12 cellular contexts compared by ENCODE assay signal in the genomic region with DNA sequence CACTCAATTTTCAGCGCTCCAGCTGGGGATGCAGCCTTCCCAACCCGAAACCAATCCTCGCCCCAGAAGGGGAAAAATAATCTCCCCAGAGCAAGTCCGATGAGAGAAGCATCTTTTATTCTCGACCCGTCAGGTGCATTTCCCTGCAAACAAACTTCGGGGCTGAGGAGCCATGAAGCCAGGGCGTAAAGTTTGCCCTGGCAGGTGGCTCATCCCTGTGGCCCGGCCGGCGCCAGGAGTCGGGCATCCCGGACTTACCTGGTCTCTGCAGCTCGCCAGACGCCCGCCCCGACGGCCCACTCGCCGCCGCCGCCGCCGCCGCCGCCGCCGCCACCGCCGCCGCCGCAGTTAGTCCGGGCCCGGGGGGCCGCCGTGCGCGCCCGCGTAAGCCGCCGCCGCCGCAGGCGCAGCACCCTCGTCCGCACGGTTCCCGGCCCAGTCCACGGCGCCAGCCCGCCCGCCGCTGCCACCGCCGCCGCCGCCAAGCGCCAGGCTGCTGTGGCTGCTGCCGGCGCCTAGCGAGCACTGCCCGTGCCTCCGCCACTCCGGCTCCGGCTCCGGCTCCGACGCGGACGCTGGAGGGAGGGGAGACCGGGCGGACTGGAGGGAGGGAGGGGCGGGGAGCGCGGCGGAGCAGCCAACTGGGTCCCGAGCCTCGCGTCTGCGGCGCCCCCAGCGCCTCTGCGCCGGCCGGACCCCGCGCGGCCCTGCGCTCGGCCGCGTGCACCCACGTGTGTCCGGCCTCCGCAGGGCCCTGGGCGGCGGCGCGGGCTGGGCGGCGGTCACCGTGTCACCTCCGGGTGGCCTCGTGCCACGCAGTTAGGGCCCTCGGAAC. TPM values are rescaled to one million over a fixed set of nuclear protein-coding genes. Genes with fewer than 3 reads are reported as not detected.
DNase-seq lines count a peak whose midpoint lies in the region; ATAC-seq, FAIRE-seq and TF ChIP-seq lines count a peak whose summit lies in the region.
"Had no signal": no experiment of that assay in that cellular context is flagged by ENCODE, and none has a peak within 500 bp of the region (broad histone marks: within the 10 kb centered on the region; RNA-seq: fewer than 3 reads in every experiment).

A gene (minus strand): TSS at position 527 of the 835 bp plus-strand sequence. CDS start 93,547 bp downstream, outside the sequence.

- no peak within 1 kb of the TSS for H3K14ac ChIP-seq in H1 (ENCODE audit: insufficient read length)

- H2AK5ac ChIP-seq in H1 (ENCODE audit: low read depth, low read length), result no peak within 1 kb of the TSS

- H3K4ac ChIP-seq in H1 (replicated peaks; ENCODE audit: insufficient read length, low read depth, low read length), result no peak within 1 kb of the TSS

- no peak within 1 kb of the TSS for H2BK12ac ChIP-seq in H1 (ENCODE audit: low read depth, low read length)

- H3K9me3 ChIP-seq in H1 (ENCODE audit: insufficient read depth in 2 of 2, low read depth in 1 of 2, low read length in 1 of 2), result no peaks in the 10 kb centered on the region
- H3K9me3 ChIP-seq in lung (ENCODE audit: control insufficient read depth in 2 of 2, insufficient read depth in 1 of 2, low read length in 1 of 2), result no peaks in the 10 kb centered on the region
- no peaks in the 10 kb centered on the region for H3K9me3 ChIP-seq in tibial artery
- H3K9me3 ChIP-seq: adrenal gland had no signal

- no peaks in the 10 kb centered on the region for H3K36me3 ChIP-seq in H1 (ENCODE audit: control insufficient read depth in 2 of 4, insufficient read depth in 4 of 4, low read length in 3 of 4)
- H3K36me3 ChIP-seq in lung (ENCODE audit: control insufficient read depth in 2 of 2, insufficient read depth in 2 of 2, low read length in 2 of 2), result no peaks in the 10 kb centered on the region
- no peaks in the 10 kb centered on the region for H3K36me3 ChIP-seq in tibial artery
- H3K36me3 ChIP-seq: adrenal gland, BLaER1 had no signal

- H2AFZ ChIP-seq in H1 (ENCODE audit: low read length), result peak within 1 kb of the TSS; percentile 83

- H4K91ac ChIP-seq in H1 (replicated peaks; ENCODE audit: insufficient read length, low read length), result no peak within 1 kb of the TSS

- H2BK120ac ChIP-seq in H1 (replicated peaks; ENCODE audit: low read depth, low read length), result no peak within 1 kb of the TSS

- CTCF ChIA-PET in H1 (lab: Charles Lee; ENCODE audit: partially characterized antibody), result interaction anchor here (1.0 to 1.1 kb wide), 2 partner anchors 13 to 117 kb away, joined by 3 to 4 read pairs; no protein-coding TSS in a partner anchor
- CTCF ChIA-PET in activated naive CD4-positive, alpha-beta T cell treated with anti-CD3 and anti-CD28 coated beads, Interleukin-2, amount 10 ng/mL, durations not matched to agents 7 days and 5 days (lab: Charles Lee), result no interaction called here

- no peak for TF ChIP-seq CTCF in H1 (IDR thresholded peaks at IDR 0.05; ENCODE audit: control extremely low read depth in 1 of 3, insufficient read depth in 1 of 3, low read depth in 1 of 3, low read length in 3 of 3)
- TF ChIP-seq CTCF in lung (IDR thresholded peaks at IDR 0.05; ENCODE audit: control extremely low read depth, extremely low read depth), result no peak
- no peak for TF ChIP-seq CTCF in tibial artery (IDR thresholded peaks at IDR 0.05)

- no peak; a peak in 1 of 4 replicates for TF ChIP-seq RAD21 in H1 (IDR thresholded peaks at IDR 0.05 in 1 of 2, conservative IDR thresholded peaks at IDR 0.05 in 1 of 2; ENCODE audit: low read depth in 2 of 2, low read length in 2 of 2)

- H3K27ac Mint-ChIP-seq in activated naive CD4-positive, alpha-beta T cell treated with anti-CD3 and anti-CD28 coated beads, Interleukin-2, amount 10 ng/mL, durations not matched to agents 7 days and 5 days, result no peak within 1 kb of the TSS

- peaks cover 1% of the 10 kb centered on the region for H3K9me3 Mint-ChIP-seq in activated naive CD4-positive, alpha-beta T cell treated with anti-CD3 and anti-CD28 coated beads, Interleukin-2, amount 10 ng/mL, durations not matched to agents 7 days and 5 days

- no peak within 1 kb of the TSS for H2BK5ac ChIP-seq in H1 (ENCODE audit: low read depth, low read length)

- H3K27me3 ChIP-seq in H1 (replicated peaks in 1 of 4; ENCODE audit: control insufficient read depth in 3 of 4, extremely low read depth in 1 of 4, insufficient read depth in 3 of 4, low read length in 3 of 4), result peaks cover 8 to 42% (median 34%) of the 10 kb centered on the region in 4 experiments
- H3K27me3 ChIP-seq in lung (ENCODE audit: control insufficient read depth, insufficient read depth), result peaks cover 8% of the 10 kb centered on the region
- H3K27me3 ChIP-seq in tibial artery, result no peaks in the 10 kb centered on the region
- H3K27me3 ChIP-seq: BLaER1 had no signal

- H3K9ac ChIP-seq in H1 (replicated peaks in 1 of 4; ENCODE audit: extremely low read depth in 1 of 4, low read depth in 3 of 4, low read length in 3 of 4), result peak within 1 kb of the TSS in 1 of 4 experiments; percentile 41; a peak in 1 of 7 replicates
- H3K9ac ChIP-seq: BLaER1 had no signal

- no peak within 1 kb of the TSS for H4K5ac ChIP-seq in H1 (ENCODE audit: insufficient read length, low read depth, low read length)

- TF ChIP-seq EP300 in H1 (IDR thresholded peaks at IDR 0.05; ENCODE audit: borderline replicate concordance in 1 of 2, low read depth in 2 of 2, low read length in 2 of 2), result no peak

- no peak for TF ChIP-seq POLR2A in H1 (IDR thresholded peaks at IDR 0.05; ENCODE audit: control extremely low read depth in 1 of 2, low read depth in 2 of 2, low read length in 2 of 2)

- no peaks in the 10 kb centered on the region for H3K79me1 ChIP-seq in H1 (ENCODE audit: low read depth, low read length)

- H3K4me3 ChIP-seq in H1 (ENCODE audit: extremely low read depth in 1 of 4, insufficient read depth in 2 of 4, low read depth in 3 of 4, low read length in 4 of 4) (peak within 1 kb of the TSS; percentile 48 to 63 (median 55)), lung (peak within 1 kb of the TSS; percentile 40), tibial artery (peak within 1 kb of the TSS; percentile 52 to 55)
- H3K4me3 ChIP-seq: adrenal gland, BLaER1 had no signal

- WGBS in H1 (ENCODE audit: extremely low coverage in 1 of 2, insufficient coverage in 1 of 2, insufficient read length in 1 of 2, insufficient replicate concordance in 2 of 2, low coverage in 1 of 2, low lambda C conversion rate in 2 of 2, missing lambda C conversion rate in 1 of 2), 2 experiments, result 3% methylated on average over 32 of the region's 107 CpGs; no CpG with 5 or more reads in 1 of the 2 experiments
- WGBS in lung, 2 donors, result 3 to 5% methylated on average over 37 to 107 of the region's 107 CpGs

- intact Hi-C loops in tibial artery (cut with DNase I; ENCODE audit: low total_unique reads), result no loop called here

- no peak within 1 kb of the TSS for H3K56ac ChIP-seq in H1 (replicated peaks; ENCODE audit: insufficient read length, low read depth, low read length)

- H4K20me1 ChIP-seq in H1 (replicated peaks in 1 of 2; ENCODE audit: control insufficient read depth in 1 of 2, insufficient read depth in 2 of 2, low read length in 2 of 2), result no peaks in the 10 kb centered on the region
- H4K20me1 ChIP-seq: BLaER1 had no signal

- peaks cover 5% of the 10 kb centered on the region; the same call in 1 of the 2 replicates for H3K23me2 ChIP-seq in H1 (ENCODE audit: low read depth, low read length)

- H3K18ac ChIP-seq in H1 (ENCODE audit: extremely low read depth, low read length), result no peak within 1 kb of the TSS

- POLR2A ChIA-PET in H1 (lab: Charles Lee; ENCODE audit: partially characterized antibody), result no interaction called here

- H3K27me3 Mint-ChIP-seq in activated naive CD4-positive, alpha-beta T cell treated with anti-CD3 and anti-CD28 coated beads, Interleukin-2, amount 10 ng/mL, durations not matched to agents 7 days and 5 days, result peaks cover 23% of the 10 kb centered on the region

- H3K4me1 Mint-ChIP-seq in activated naive CD4-positive, alpha-beta T cell treated with anti-CD3 and anti-CD28 coated beads, Interleukin-2, amount 10 ng/mL, durations not matched to agents 7 days and 5 days, result no peaks in the 10 kb centered on the region

- no peak within 1 kb of the TSS for H3K23ac ChIP-seq in H1 (ENCODE audit: insufficient read length)

- peak within 1 kb of the TSS; percentile 78 to 86 for H3K4me2 ChIP-seq in H1 (ENCODE audit: insufficient read depth in 1 of 2, low read depth in 2 of 2, low read length in 2 of 2)
- H3K4me2 ChIP-seq: BLaER1 had no signal

- H3K4me1 ChIP-seq in H1 (replicated peaks in 1 of 4; ENCODE audit: control insufficient read depth in 3 of 4, insufficient read depth in 4 of 4, low read length in 3 of 4), result peaks cover 0 to 8% (median 3%) of the 10 kb centered on the region in 4 experiments; a peak in 3 of 7 replicates
- peaks cover 0 to 2% of the 10 kb centered on the region in 2 donors for H3K4me1 ChIP-seq in lung (ENCODE audit: control insufficient read depth in 2 of 2, insufficient read depth in 2 of 2, low read length in 2 of 2)
- H3K4me1 ChIP-seq in tibial artery, result peaks cover 0 to 16% (median 2%) of the 10 kb centered on the region in 4 donors
- H3K4me1 ChIP-seq: adrenal gland, BLaER1 had no signal

- H3K36me3 Mint-ChIP-seq in activated naive CD4-positive, alpha-beta T cell treated with anti-CD3 and anti-CD28 coated beads, Interleukin-2, amount 10 ng/mL, durations not matched to agents 7 days and 5 days, result no peaks in the 10 kb centered on the region

- H2BK15ac ChIP-seq in H1 (ENCODE audit: low read length), result no peak within 1 kb of the TSS

- no peaks in the 10 kb centered on the region for H3K79me2 ChIP-seq in H1 (ENCODE audit: control insufficient read depth in 1 of 2, insufficient read depth in 2 of 2, low read length in 2 of 2)

- peak; percentile 61 for ATAC-seq in lung (ENCODE audit: insufficient read depth, low FRiP score)
- ATAC-seq in stimulated activated naive CD8-positive, alpha-beta T cell treated with anti-CD3 and anti-CD28 coated beads, Interleukin-15, Interleukin-2, amounts not matched to agents 100 U/mL and 50 U/mL, for 24 hours, result no peak

- H3K27ac ChIP-seq in H1 (ENCODE audit: low read depth, low read length) (no peak within 1 kb of the TSS), lung (ENCODE audit: low read depth in 1 of 2, low read length in 1 of 2) (peak within 1 kb of the TSS in 1 of 2 donors; percentile 10), tibial artery (peak within 1 kb of the TSS in 1 of 2 donors; percentile 30)
- H3K27ac ChIP-seq: adrenal gland, BLaER1 had no signal

- FAIRE-seq in H1 (lab: Jason Lieb, UNC), result no peak

- DNase-seq in NCI-H146 (lab: John Stamatoyannopoulos, UW) (peak; percentile 17), NCI-H146 treated with DMSO at 0.1 percent for 48 hours (lab: John Stamatoyannopoulos, UW; ENCODE audit: unreplicated experiment) (no peak), H1 (ENCODE audit: low read depth in 1 of 2, low spot score in 2 of 2) (peak in 1 of 2 experiments; percentile 65), lung (ENCODE audit: low spot score) (no peak), tibial artery (peak in 1 of 2 donors; percentile 61)
- DNase-seq in activated naive CD4-positive, alpha-beta T cell treated with anti-CD3 and anti-CD28 coated beads, Interleukin-2, amount 10 ng/mL, durations not matched to agents 7 days and 5 days, result no peak
- no peak for DNase-seq in central memory CD4-positive, alpha-beta T cell
- no peak for DNase-seq in stimulated activated naive CD8-positive, alpha-beta T cell treated with anti-CD3 and anti-CD28 coated beads, Interleukin-15, Interleukin-2, amounts not matched to agents 100 U/mL and 50 U/mL, for 24 hours
- DNase-seq: OCI-M1; stimulated activated CD4-positive, alpha-beta T cell treated with anti-CD3 and anti-CD28 coated beads, Interleukin-2, amount 100 ng/mL, for 24 hours had no signal

- no peak within 1 kb of the TSS for H3K4me3 Mint-ChIP-seq in activated naive CD4-positive, alpha-beta T cell treated with anti-CD3 and anti-CD28 coated beads, Interleukin-2, amount 10 ng/mL, durations not matched to agents 7 days and 5 days

- 0 out of 2 replicates have a peak within 1 kb of the TSS, but pooled peaks have one; percentile 34 for H2BK20ac ChIP-seq in H1 (ENCODE audit: low read length)

- H4K8ac ChIP-seq in H1 (ENCODE audit: extremely low read depth, insufficient read depth, low read length), result peak within 1 kb of the TSS; percentile 89

RNA-seq across cellular contexts. Expression of the gene that starts here (rescaled TPM):
- total RNA-seq in H1 (2021; fragmentation: NEBNext Ultra II Directional; extraction: Animal tissue kit (Norgen Biotek cat#: 25700)), result 0.13 and 0.17 TPM in 2 replicates
- polyA plus RNA-seq in H1 (2011; rRNA removed) (0.03 and 0.11 TPM in 2 replicates), lung (1 to 10 TPM in 1 of 2 donors, under 1 TPM in 1; 0.74 to 1.0 TPM)
- 0.17 TPM for polyA plus RNA-seq in H1 (2011; cell fraction: cytosol; rRNA removed)
- 0.13 TPM for polyA plus RNA-seq in H1 (2011; cell fraction: nucleus; rRNA removed)
- polyA plus RNA-seq in H1 (2012, experiment 1 of 2), result 0.06 to 0.13 TPM (median 0.12 TPM) in 3 of 4 replicates, not detected in the other
- polyA plus RNA-seq in H1 (2012, experiment 2 of 2), result not detected
- 0.08 TPM for polyA plus RNA-seq in H1 (2013, experiment 1 of 2)
- 0.07 TPM for polyA plus RNA-seq in H1 (2013, experiment 2 of 2)
- polyA minus RNA-seq in H1 (2011; rRNA and poly(A)+ RNA removed), result 0.15 and 0.16 TPM in 2 replicates
- polyA minus RNA-seq in H1 (2011; cell fraction: cytosol; rRNA and poly(A)+ RNA removed), result not detected
- 0.30 TPM for polyA minus RNA-seq in H1 (2011; cell fraction: nucleus; rRNA and poly(A)+ RNA removed)
- 10 to 100 TPM in 1 of 2 donors, 1 to 10 TPM in 1; 1.5 to 51.0 TPM for total RNA-seq in lung
